Comparison of ENCODE assay signal across 8 cellular contexts in genomic region chr6:118800394-118801071, GRCh38.
DNase-seq lines count a peak whose midpoint lies in the region; ATAC-seq, FAIRE-seq and TF ChIP-seq lines count a peak whose summit lies in the region.

No MANE protein-coding gene starts in this region.

- H3K27me3 ChIP-seq in BJ (ENCODE audit: control insufficient read depth, insufficient read depth, low read length) = no peaks in the 10 kb centered on the region
- H3K27me3 ChIP-seq in layer of hippocampus (ENCODE audit: control insufficient read depth, insufficient read depth, low read length) = no peaks in the 10 kb centered on the region

- H3K4me3 Mint-ChIP-seq in activated CD4-positive, alpha-beta T cell treated with anti-CD3 and anti-CD28 coated beads for 36 hours = no peak overlapping the region

- peak; percentile 95 for ATAC-seq in HG03442 (IDR thresholded peaks at IDR 0.05; ENCODE audit: unreplicated experiment)
- peak; percentile 96 for ATAC-seq in activated CD4-positive, alpha-beta T cell treated with anti-CD3 and anti-CD28 coated beads for 36 hours

- TF ChIP-seq CTCF in BJ (IDR thresholded peaks at IDR 0.05; ENCODE audit: insufficient read depth, low read depth, low read length) (peak; percentile 90), choroid plexus epithelial cell (conservative IDR thresholded peaks at IDR 0.05; ENCODE audit: low read depth, low read length) (peak; percentile 93)

- peaks cover 18% of the 10 kb centered on the region for H3K36me3 Mint-ChIP-seq in activated CD4-positive, alpha-beta T cell treated with anti-CD3 and anti-CD28 coated beads for 36 hours (ENCODE audit: low read depth)

- CTCF ChIA-PET in BJ (lab: Yijun Ruan, JAX) = interaction anchor here (0.5 to 3.6 kb wide), 35 partner anchors 8 to 517 kb away, joined by 3 to 22 read pairs (median 4); no protein-coding TSS in a partner anchor
- CTCF ChIA-PET in activated CD4-positive, alpha-beta T cell treated with anti-CD3 and anti-CD28 coated beads for 36 hours (lab: Charles Lee) = interaction anchor here (0.5 to 2.8 kb wide), 44 partner anchors 8 to 519 kb away, joined by 3 to 18 read pairs (median 4); partner anchors contain the start of gene PLN

- POLR2A ChIA-PET in BJ (lab: Charles Lee) = no interaction called here
- POLR2A ChIA-PET in activated CD4-positive, alpha-beta T cell treated with anti-CD3 and anti-CD28 coated beads for 36 hours (lab: Charles Lee) = interaction anchor here (0.7 kb wide), 1 partner anchor 331 kb away, joined by 3 read pairs; no protein-coding TSS in a partner anchor

- H3K9me3 Mint-ChIP-seq in activated CD4-positive, alpha-beta T cell treated with anti-CD3 and anti-CD28 coated beads for 36 hours (ENCODE audit: low read depth) = peaks cover 9% of the 10 kb centered on the region

- peak; percentile 87 for FAIRE-seq in GM19239 (lab: Jason Lieb, UNC)

- DNase-seq in BJ (ENCODE audit: low read depth) (peak; percentile 26), GM19239 (ENCODE audit: insufficient read length, low spot score) (peak; percentile 72), NCI-H510A (lab: John Stamatoyannopoulos, UW) (peak; percentile 38), choroid plexus epithelial cell (ENCODE audit: low read depth) (peak; percentile 95)
- DNase-seq in activated CD4-positive, alpha-beta T cell treated with anti-CD3 and anti-CD28 coated beads for 36 hours = peak; percentile 89
- DNase-seq in stimulated activated CD4-positive, alpha-beta T cell treated with anti-CD3 and anti-CD28 coated beads, Interleukin-2, amount 100 ng/mL, for 48 hours = peak; percentile 75 to 77

- no peaks in the 10 kb centered on the region for H3K36me3 ChIP-seq in BJ (ENCODE audit: control insufficient read depth, insufficient read depth, low read length)

- intact Hi-C loops in activated CD4-positive, alpha-beta T cell treated with anti-CD3 and anti-CD28 coated beads for 36 hours (cut with DNase I, micrococcal nuclease) = loop anchor here (1.0 to 5.0 kb wide), 7 partner anchors 24 to 517 kb away; no protein-coding TSS in a partner anchor

- H3K4me3 ChIP-seq in BJ (ENCODE audit: low read depth, low read length) = no peak overlapping the region
- H3K4me3 ChIP-seq in choroid plexus epithelial cell (ENCODE audit: low read depth, low read length) = no peak overlapping the region

- H3K27ac ChIP-seq in layer of hippocampus (ENCODE audit: low read depth, low read length) = peak overlapping the region; percentile 39

- H3K27me3 Mint-ChIP-seq in activated CD4-positive, alpha-beta T cell treated with anti-CD3 and anti-CD28 coated beads for 36 hours = no peaks in the 10 kb centered on the region

- H3K4me1 Mint-ChIP-seq in activated CD4-positive, alpha-beta T cell treated with anti-CD3 and anti-CD28 coated beads for 36 hours = peaks cover 28% of the 10 kb centered on the region

- H3K27ac Mint-ChIP-seq in activated CD4-positive, alpha-beta T cell treated with anti-CD3 and anti-CD28 coated beads for 36 hours = peak overlapping the region; percentile 7

Comparison
In these comparisons a context has a peak if more than half of its experiments do, and no peak if none do; other contexts are left out.
1. DNase-seq: peak in every context shown above with its lines; median percentile 95 in choroid plexus epithelial cell; 89 in activated CD4-positive, alpha-beta T cell treated with anti-CD3 and anti-CD28 coated beads for 36 hours; 76 in stimulated activated CD4-positive, alpha-beta T cell treated with anti-CD3 and anti-CD28 coated beads, Interleukin-2, amount 100 ng/mL, for 48 hours; 72 in GM19239; 38 in NCI-H510A; 26 in BJ.